11 cellular contexts compared by ENCODE assay signal in the genomic region with DNA sequence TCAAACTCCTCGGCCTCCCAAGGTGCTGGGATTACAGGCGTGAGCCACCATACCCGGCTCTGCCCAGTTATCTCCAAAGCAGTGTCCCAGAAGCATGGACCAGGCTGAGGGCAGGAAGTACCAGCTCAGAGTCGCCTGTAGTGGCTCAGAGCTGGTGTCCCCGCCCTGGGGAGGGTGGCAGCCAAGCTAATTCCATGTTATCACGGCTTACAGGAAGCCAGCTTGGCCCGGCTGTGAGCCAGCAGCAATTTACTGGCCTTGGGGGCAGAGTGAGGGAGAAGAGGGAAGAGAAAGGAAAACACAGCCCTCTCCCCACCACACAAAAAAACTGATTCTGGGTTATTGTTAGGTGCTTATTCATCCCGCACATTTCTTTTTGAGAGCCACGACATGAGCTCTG.
A peak's percentile ranks its signal among the peaks of the same experiment; 100 is the strongest.
DNase-seq lines count a peak whose midpoint lies in the region; ATAC-seq, FAIRE-seq and TF ChIP-seq lines count a peak whose summit lies in the region.
"Had no signal": no experiment of that assay in that cellular context is flagged by ENCODE, and none has a peak within 500 bp of the region (broad histone marks: within the 10 kb centered on the region; RNA-seq: fewer than 3 reads in every experiment).

No MANE protein-coding gene starts in this region.

- H3K4me3 Mint-ChIP-seq in brain, result no peak overlapping the region
- H3K4me3 Mint-ChIP-seq in stimulated activated naive CD8-positive, alpha-beta T cell treated with anti-CD3 and anti-CD28 coated beads, Interleukin-15, amount 100 ng/mL, for 72 hours, result no peak overlapping the region
- H3K4me3 Mint-ChIP-seq: activated CD8-positive, alpha-beta T cell treated with anti-CD3 and anti-CD28 coated beads for 36 hours had no signal

- H3K79me2 ChIP-seq in HepG2 (ENCODE audit: insufficient read depth, low read length), result no peaks in the 10 kb centered on the region

- H3K27ac ChIP-seq in HepG2 (ENCODE audit: extremely low read length, insufficient read depth, low read length), result no peak overlapping the region
- peak overlapping the region in 2 of 3 donors; percentile 63 to 81 for H3K27ac ChIP-seq in thyroid gland

- TF ChIP-seq POLR2A in HepG2 (IDR thresholded peaks at IDR 0.05; ENCODE audit: insufficient read depth in 1 of 2, low read depth in 2 of 2, low read length in 2 of 2) (no peak), thyroid gland (IDR thresholded peaks at IDR 0.05) (no peak)

- no peaks in the 10 kb centered on the region for H4K20me1 ChIP-seq in HepG2 (ENCODE audit: insufficient read depth, low read length)

- no peak for TF ChIP-seq EP300 in HepG2 (IDR thresholded peaks at IDR 0.05; ENCODE audit: low read depth in 2 of 2, low read length in 2 of 2)
- no peak for TF ChIP-seq EP300 in HepG2 (CRISPR knock-in tag; IDR thresholded peaks at IDR 0.05; ENCODE audit: borderline replicate concordance)

- H3K4me3 ChIP-seq in HepG2 (replicated peaks in 1 of 3; ENCODE audit: insufficient read depth in 1 of 3, low read depth in 2 of 3, low read length in 3 of 3) (no peak overlapping the region; a peak in 1 of 6 replicates), thyroid gland (replicated peaks in 1 of 3) (no peak overlapping the region)

- no TSS peak for BruUV-seq in HepG2 (replicated peaks; lab: Mats Ljungman, UMichigan)

- H3K36me3 Mint-ChIP-seq in brain, result peaks cover 31% of the 10 kb centered on the region

- H3K27me3 ChIP-seq in HepG2 (ENCODE audit: control insufficient read depth in 1 of 2, insufficient read depth in 2 of 2, low read length in 2 of 2), result no peaks in the 10 kb centered on the region
- H3K27me3 ChIP-seq in thyroid gland, result no peaks in the 10 kb centered on the region

- FAIRE-seq in HepG2 (lab: Jason Lieb, UNC), result no peak
- FAIRE-seq: G401.6 had no signal

- no peak for TF ChIP-seq CTCF in brain (conservative IDR thresholded peaks at IDR 0.05)
- TF ChIP-seq CTCF in HepG2 (CRISPR knock-in tag; IDR thresholded peaks at IDR 0.05), result no peak
- no peak for TF ChIP-seq CTCF in thyroid gland (IDR thresholded peaks at IDR 0.05)

- H3K4me2 ChIP-seq in HepG2 (ENCODE audit: low read depth, low read length), result peak overlapping the region; percentile 76

- H3K27ac Mint-ChIP-seq in brain, result peak overlapping the region; percentile 34 to 85 (median 75)
- no peak overlapping the region for H3K27ac Mint-ChIP-seq in stimulated activated naive CD8-positive, alpha-beta T cell treated with anti-CD3 and anti-CD28 coated beads, Interleukin-15, amount 100 ng/mL, for 72 hours
- H3K27ac Mint-ChIP-seq: activated CD8-positive, alpha-beta T cell treated with anti-CD3 and anti-CD28 coated beads for 36 hours had no signal

- peak; percentile 54 for ATAC-seq in HepG2
- no peak for ATAC-seq in stimulated activated naive CD8-positive, alpha-beta T cell treated with anti-CD3 and anti-CD28 coated beads, Interleukin-15, amount 100 ng/mL, for 72 hours
- ATAC-seq: activated CD8-positive, alpha-beta T cell treated with anti-CD3 and anti-CD28 coated beads for 36 hours had no signal

- WGBS in HepG2 (ENCODE audit: low lambda C conversion rate), result 39% methylated on average over 6 of the region's 9 CpGs
- 28 to 37% methylated on average over 7 to 9 of the region's 9 CpGs for WGBS in thyroid gland, 2 donors

- H3K4me1 ChIP-seq in HepG2 (ENCODE audit: insufficient read depth, low read length) (peaks cover 30% of the 10 kb centered on the region), thyroid gland (peaks cover 16 to 24% of the 10 kb centered on the region in 2 donors)

- DNase-seq in NCI-H1092 treated with DMSO at 0.1 percent for 48 hours (lab: John Stamatoyannopoulos, UW) (peak; percentile 91), HepG2 (ENCODE audit: low spot score) (no peak), thyroid gland (peak; percentile 41 to 50), DMS153 treated with DMSO at 0.1 percent for 48 hours (lab: John Stamatoyannopoulos, UW; ENCODE audit: unreplicated experiment) (no peak), NOMO-1 treated with DMSO at 0.1 percent for 48 hours (lab: John Stamatoyannopoulos, UW; ENCODE audit: unreplicated experiment) (no peak), GM19238 (ENCODE audit: insufficient read length, low spot score) (no peak)
- no peak for DNase-seq in stimulated activated naive CD8-positive, alpha-beta T cell treated with anti-CD3 and anti-CD28 coated beads, Interleukin-15, amount 100 ng/mL, for 72 hours
- DNase-seq: activated CD8-positive, alpha-beta T cell treated with anti-CD3 and anti-CD28 coated beads for 36 hours; foreskin melanocyte had no signal

- H2AFZ ChIP-seq in HepG2 (ENCODE audit: low read length), result no peak overlapping the region

- H3K36me3 ChIP-seq in HepG2 (replicated peaks in 1 of 2; ENCODE audit: control insufficient read depth in 1 of 2, insufficient read depth in 2 of 2, low read length in 2 of 2) (no peaks in the 10 kb centered on the region), thyroid gland (no peaks in the 10 kb centered on the region)

- in situ Hi-C loops in HepG2 (cut with HindIII; ENCODE audit: extremely low pct_ligation_motif_present, low pct_unique_long_range_greater_than_20kb), result no loop called here

- peaks cover 0 to 7% (median 0%) of the 10 kb centered on the region in 5 experiments for H3K9me3 Mint-ChIP-seq in brain
- H3K9me3 Mint-ChIP-seq in stimulated activated naive CD8-positive, alpha-beta T cell treated with anti-CD3 and anti-CD28 coated beads, Interleukin-15, amount 100 ng/mL, for 72 hours, result peaks cover 7 to 8% of the 10 kb centered on the region in 2 donors
- H3K9me3 Mint-ChIP-seq: activated CD8-positive, alpha-beta T cell treated with anti-CD3 and anti-CD28 coated beads for 36 hours had no signal

- H3K4me1 Mint-ChIP-seq in brain, result peaks cover 19% of the 10 kb centered on the region
- no peaks in the 10 kb centered on the region for H3K4me1 Mint-ChIP-seq in stimulated activated naive CD8-positive, alpha-beta T cell treated with anti-CD3 and anti-CD28 coated beads, Interleukin-15, amount 100 ng/mL, for 72 hours

- TF ChIP-seq RAD21 in HepG2 (CRISPR knock-in tag; IDR thresholded peaks at IDR 0.05), result no peak

- CTCF ChIA-PET in HepG2 (lab: Yijun Ruan, JAX; ENCODE audit: low intra/inter-chr PET ratio, low total read pairs), result interaction anchor here (2.2 kb wide), 1 partner anchor 112 kb away, joined by 7 read pairs; no protein-coding TSS in a partner anchor

- no peak overlapping the region for H3K9ac ChIP-seq in HepG2 (ENCODE audit: insufficient read depth, low read depth, low read length)

- intact Hi-C loops in HepG2 (cut with micrococcal nuclease; ENCODE audit: unreplicated experiment), result no loop called here
- intact Hi-C loops in thyroid gland (cut with DNase I), result no loop called here

- H3K9me3 ChIP-seq in HepG2 (ENCODE audit: low read length), result no peaks in the 10 kb centered on the region
- H3K9me3 ChIP-seq in thyroid gland, result no peaks in the 10 kb centered on the region

- H3K27me3 Mint-ChIP-seq in brain, result no peaks in the 10 kb centered on the region
- no peaks in the 10 kb centered on the region for H3K27me3 Mint-ChIP-seq in stimulated activated naive CD8-positive, alpha-beta T cell treated with anti-CD3 and anti-CD28 coated beads, Interleukin-15, amount 100 ng/mL, for 72 hours
- H3K27me3 Mint-ChIP-seq: activated CD8-positive, alpha-beta T cell treated with anti-CD3 and anti-CD28 coated beads for 36 hours had no signal

- POLR2A ChIA-PET in HepG2 (lab: Yijun Ruan, JAX), result no interaction called here

TF ChIP-seq in HepG2, 621 proteins besides CTCF, POLR2A, EP300 and RAD21 (continues in another document):
- TF ChIP-seq, protein P1, sequence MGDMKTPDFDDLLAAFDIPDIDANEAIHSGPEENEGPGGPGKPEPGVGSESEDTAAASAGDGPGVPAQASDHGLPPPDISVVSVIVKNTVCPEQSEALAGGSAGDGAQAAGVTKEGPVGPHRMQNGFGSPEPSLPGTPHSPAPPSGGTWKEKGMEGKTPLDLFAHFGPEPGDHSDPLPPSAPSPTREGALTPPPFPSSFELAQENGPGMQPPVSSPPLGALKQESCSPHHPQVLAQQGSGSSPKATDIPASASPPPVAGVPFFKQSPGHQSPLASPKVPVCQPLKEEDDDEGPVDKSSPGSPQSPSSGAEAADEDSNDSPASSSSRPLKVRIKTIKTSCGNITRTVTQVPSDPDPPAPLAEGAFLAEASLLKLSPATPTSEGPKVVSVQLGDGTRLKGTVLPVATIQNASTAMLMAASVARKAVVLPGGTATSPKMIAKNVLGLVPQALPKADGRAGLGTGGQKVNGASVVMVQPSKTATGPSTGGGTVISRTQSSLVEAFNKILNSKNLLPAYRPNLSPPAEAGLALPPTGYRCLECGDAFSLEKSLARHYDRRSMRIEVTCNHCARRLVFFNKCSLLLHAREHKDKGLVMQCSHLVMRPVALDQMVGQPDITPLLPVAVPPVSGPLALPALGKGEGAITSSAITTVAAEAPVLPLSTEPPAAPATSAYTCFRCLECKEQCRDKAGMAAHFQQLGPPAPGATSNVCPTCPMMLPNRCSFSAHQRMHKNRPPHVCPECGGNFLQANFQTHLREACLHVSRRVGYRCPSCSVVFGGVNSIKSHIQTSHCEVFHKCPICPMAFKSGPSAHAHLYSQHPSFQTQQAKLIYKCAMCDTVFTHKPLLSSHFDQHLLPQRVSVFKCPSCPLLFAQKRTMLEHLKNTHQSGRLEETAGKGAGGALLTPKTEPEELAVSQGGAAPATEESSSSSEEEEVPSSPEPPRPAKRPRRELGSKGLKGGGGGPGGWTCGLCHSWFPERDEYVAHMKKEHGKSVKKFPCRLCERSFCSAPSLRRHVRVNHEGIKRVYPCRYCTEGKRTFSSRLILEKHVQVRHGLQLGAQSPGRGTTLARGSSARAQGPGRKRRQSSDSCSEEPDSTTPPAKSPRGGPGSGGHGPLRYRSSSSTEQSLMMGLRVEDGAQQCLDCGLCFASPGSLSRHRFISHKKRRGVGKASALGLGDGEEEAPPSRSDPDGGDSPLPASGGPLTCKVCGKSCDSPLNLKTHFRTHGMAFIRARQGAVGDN (CRISPR knock-in tag; IDR thresholded peaks at IDR 0.05), result peak; percentile 41
- TF ChIP-seq ZNF234 (CRISPR knock-in tag; conservative IDR thresholded peaks at IDR 0.05) (no peak), ELF3 (CRISPR knock-in tag; IDR thresholded peaks at IDR 0.05) (0 out of 2 replicates have a peak, but pooled peaks have one; percentile 23), DRAP1 (CRISPR knock-in tag; IDR thresholded peaks at IDR 0.05) (no peak), SAP130 (CRISPR knock-in tag; IDR thresholded peaks at IDR 0.05; ENCODE audit: low read depth) (0 out of 2 replicates have a peak, but pooled peaks have one; percentile 39)

Comparison
In these comparisons a context has a peak if more than half of its experiments do, and no peak if none do; other contexts are left out.
1. DNase-seq: peak in NCI-H1092 treated with DMSO at 0.1 percent for 48 hours (single experiment) and thyroid gland (2 of 2); none in HepG2 (single experiment), DMS153 treated with DMSO at 0.1 percent for 48 hours (single experiment), NOMO-1 treated with DMSO at 0.1 percent for 48 hours (single experiment), stimulated activated naive CD8-positive, alpha-beta T cell treated with anti-CD3 and anti-CD28 coated beads, Interleukin-15, amount 100 ng/mL, for 72 hours (0 of 2) and GM19238 (single experiment).
2. H3K27ac Mint-ChIP-seq: peak in brain (5 of 5); none in stimulated activated naive CD8-positive, alpha-beta T cell treated with anti-CD3 and anti-CD28 coated beads, Interleukin-15, amount 100 ng/mL, for 72 hours (0 of 2).